ENCODE assay signal across 15 cellular contexts in genomic region chr5:34674226-34674625, GRCh38. TPM values are rescaled to one million over a fixed set of nuclear protein-coding genes. Genes with fewer than 3 reads are reported as not detected.
DNase-seq lines count a peak whose midpoint lies in the region; ATAC-seq and TF ChIP-seq lines count a peak whose summit lies in the region.
"Had no signal": no experiment of that assay in that cellular context is flagged by ENCODE, and none has a peak within 500 bp of the region (broad histone marks: within the 10 kb centered on the region; RNA-seq: fewer than 3 reads in every experiment).

No MANE protein-coding gene starts in this region.

- H4K20me1 ChIP-seq in SK-N-SH (ENCODE audit: insufficient read depth): peaks cover 19% of the 10 kb centered on the region

- H3K27me3 ChIP-seq in SK-N-SH (ENCODE audit: insufficient read depth): no peaks in the 10 kb centered on the region

- H3K4me1 ChIP-seq in SK-N-SH (ENCODE audit: control insufficient read depth in 1 of 2, insufficient read depth in 2 of 2, low read depth in 1 of 2, low read length in 1 of 2): peaks cover 0 to 29% of the 10 kb centered on the region in 2 experiments; a peak in 3 of 4 replicates

- no peaks in the 10 kb centered on the region for H3K9me3 ChIP-seq in SK-N-SH

- TF ChIP-seq EP300 in SK-N-SH (IDR thresholded peaks at IDR 0.05; ENCODE audit: borderline replicate concordance in 1 of 2, low read depth in 1 of 2, low read length in 1 of 2): peak in 1 of 2 experiments; percentile 47; a peak in 1 of 4 replicates

- H3K27me3 Mint-ChIP-seq in CD14-positive monocyte (ENCODE audit: low read depth in 3 of 3): peaks cover 2 to 5% (median 3%) of the 10 kb centered on the region in 3 donors

- H3K9me2 ChIP-seq in SK-N-SH: no peaks in the 10 kb centered on the region

- H3K9me3 Mint-ChIP-seq in CD14-positive monocyte: no peaks in the 10 kb centered on the region
- H3K9me3 Mint-ChIP-seq: CD4-positive, alpha-beta T cell; natural killer cell treated with Interleukin-12 subunit alpha and Interleukin-12 subunit beta and Interleukin-15 and Interleukin-18, amount 100 ng/mL, for 72 hours had no signal

- TF ChIP-seq CTCF in SK-N-SH (IDR thresholded peaks at IDR 0.05): no peak
- TF ChIP-seq CTCF in retinal pigment epithelial cell (conservative IDR thresholded peaks at IDR 0.05; ENCODE audit: low read depth, low read length): no peak
- TF ChIP-seq CTCF in CD14-positive monocyte (IDR thresholded peaks at IDR 0.05): no peak

- peaks cover 96% of the 10 kb centered on the region for H3K79me2 ChIP-seq in SK-N-SH (ENCODE audit: insufficient read depth)

- H2AFZ ChIP-seq in SK-N-SH (ENCODE audit: low read depth): no peak overlapping the region

- 10% methylated on average over 4 of the region's 4 CpGs for WGBS in SK-N-SH (ENCODE audit: low lambda C conversion rate)

- no peak overlapping the region for H3K27ac Mint-ChIP-seq in CD14-positive monocyte
- H3K27ac Mint-ChIP-seq: activated CD4-positive, alpha-beta T cell treated with anti-CD3 and anti-CD28 coated beads for 36 hours; CD4-positive, alpha-beta T cell; natural killer cell treated with Interleukin-12 subunit alpha and Interleukin-12 subunit beta and Interleukin-15 and Interleukin-18, amount 100 ng/mL, for 72 hours had no signal

- H3K4me3 ChIP-seq in SK-N-SH (ENCODE audit: low read depth in 2 of 2, low read length in 1 of 2) (no peak overlapping the region), retinal pigment epithelial cell (ENCODE audit: low read length) (no peak overlapping the region)

- no peaks in the 10 kb centered on the region for H3K36me3 Mint-ChIP-seq in CD14-positive monocyte
- H3K36me3 Mint-ChIP-seq: natural killer cell treated with Interleukin-12 subunit alpha and Interleukin-12 subunit beta and Interleukin-15 and Interleukin-18, amount 100 ng/mL, for 72 hours had no signal

- H3K27ac ChIP-seq in SK-N-SH (ENCODE audit: low read depth in 2 of 2, low read length in 1 of 2): peak overlapping the region; percentile 23 to 94; a peak in 3 of 4 replicates

- intact Hi-C loops in CD14-positive monocyte (cut with micrococcal nuclease): no loop called here

- POLR2A ChIA-PET in SK-N-SH (lab: Yijun Ruan, JAX): no interaction called here

- no peaks in the 10 kb centered on the region for H3K4me1 Mint-ChIP-seq in CD14-positive monocyte

- peaks cover 44% of the 10 kb centered on the region for H3F3A ChIP-seq in SK-N-SH (replicated peaks; ENCODE audit: insufficient read depth)

- H3K9ac ChIP-seq in SK-N-SH: peak overlapping the region; percentile 68

- H3K4me3 Mint-ChIP-seq in CD14-positive monocyte: no peak overlapping the region
- H3K4me3 Mint-ChIP-seq: activated CD4-positive, alpha-beta T cell treated with anti-CD3 and anti-CD28 coated beads for 36 hours; CD4-positive, alpha-beta T cell; natural killer cell treated with Interleukin-12 subunit alpha and Interleukin-12 subunit beta and Interleukin-15 and Interleukin-18, amount 100 ng/mL, for 72 hours had no signal

- no peak for ATAC-seq in activated CD4-positive, CD25-positive, alpha-beta regulatory T cell treated with anti-CD3 and anti-CD28 coated beads, Interleukin-2, amount 50 U/mL, for 24 hours
- ATAC-seq: activated CD4-positive, alpha-beta T cell treated with anti-CD3 and anti-CD28 coated beads for 36 hours; natural killer cell treated with Interleukin-12 subunit alpha and Interleukin-12 subunit beta and Interleukin-15 and Interleukin-18, amount 100 ng/mL, for 72 hours; stimulated activated naive CD8-positive, alpha-beta T cell treated with anti-CD3 and anti-CD28 coated beads, Interleukin-15, Interleukin-2, amounts not matched to agents 100 U/mL and 50 U/mL, for 24 hours had no signal

- DNase-seq in AG20443 (ENCODE audit: low spot score): peak; percentile 73
- no peak for DNase-seq in SK-N-SH
- peak; percentile 91 for DNase-seq in fibroblast of gingiva (ENCODE audit: low read depth)
- DNase-seq in retinal pigment epithelial cell (ENCODE audit: low read depth): peak; percentile 76
- DNase-seq in CD14-positive monocyte (ENCODE audit: low spot score): no peak
- no peak for DNase-seq in NCI-H82 treated with DMSO at 0.1 percent for 48 hours (lab: John Stamatoyannopoulos, UW; ENCODE audit: unreplicated experiment)
- no peak for DNase-seq in DMS79 (lab: John Stamatoyannopoulos, UW)
- DNase-seq: activated CD4-positive, alpha-beta T cell treated with anti-CD3 and anti-CD28 coated beads for 36 hours; activated naive CD4-positive, alpha-beta T cell; CD4-positive, alpha-beta T cell; Kasumi-1; NCI-H446 treated with DMSO at 0.1 percent for 48 hours; stimulated activated naive CD8-positive, alpha-beta T cell treated with anti-CD3 and anti-CD28 coated beads, Interleukin-15, Interleukin-2, amounts not matched to agents 100 U/mL and 50 U/mL, for 24 hours had no signal

- TF ChIP-seq RAD21 in SK-N-SH (IDR thresholded peaks at IDR 0.05; ENCODE audit: low read length): no peak

- peak overlapping the region; percentile 72 for H3K4me2 ChIP-seq in SK-N-SH

- CTCF ChIA-PET in SK-N-SH (lab: Yijun Ruan, JAX): no interaction called here

- peaks cover 0 to 9% of the 10 kb centered on the region in 2 experiments for H3K36me3 ChIP-seq in SK-N-SH (replicated peaks in 1 of 2; ENCODE audit: control insufficient read depth in 1 of 2, insufficient read depth in 2 of 2, low read length in 1 of 2)

TF ChIP-seq in SK-N-SH, 30 proteins besides CTCF, POLR2A, EP300 and RAD21 (continues in another document):
- no peak for TF ChIP-seq GATA2 (CRISPR knock-in tag; IDR thresholded peaks at IDR 0.05)
- TF ChIP-seq IRF3 (IDR thresholded peaks at IDR 0.05; ENCODE audit: low read depth, low read length): no peak
- no peak for TF ChIP-seq FOXJ3 (CRISPR knock-in tag; IDR thresholded peaks at IDR 0.05)
- no peak for TF ChIP-seq FOXM1 (IDR thresholded peaks at IDR 0.05; ENCODE audit: low read depth)
- no peak for TF ChIP-seq SMC3 (IDR thresholded peaks at IDR 0.05; ENCODE audit: low read depth, low read length)
- TF ChIP-seq YY1 (IDR thresholded peaks at IDR 0.05; ENCODE audit: low read depth): no peak
- peak; percentile 41 for TF ChIP-seq JUND (IDR thresholded peaks at IDR 0.05)
- peak; percentile 43; the same call in 1 of the 2 replicates for TF ChIP-seq NFIC (IDR thresholded peaks at IDR 0.05; ENCODE audit: borderline replicate concordance)
- no peak for TF ChIP-seq NRF1 (IDR thresholded peaks at IDR 0.05; ENCODE audit: low read depth, low read length)
- TF ChIP-seq TCF12 (IDR thresholded peaks at IDR 0.05): peak; percentile 37; the same call in 1 of the 2 replicates
- no peak for TF ChIP-seq GABPA (IDR thresholded peaks at IDR 0.05; ENCODE audit: low read depth)
- peak; percentile 27; the same call in 1 of the 2 replicates for TF ChIP-seq POLR2AphosphoS5 (IDR thresholded peaks at IDR 0.05; ENCODE audit: low read depth, low read length)
- TF ChIP-seq MEF2A (IDR thresholded peaks at IDR 0.05; ENCODE audit: borderline replicate concordance, low read depth): peak; percentile 91
- TF ChIP-seq EZH2phosphoT487 (IDR thresholded peaks at IDR 0.05; ENCODE audit: borderline replicate concordance, low read depth): no peak
- peak; percentile 57 for TF ChIP-seq PBX3 (IDR thresholded peaks at IDR 0.05)
- peak; percentile 52; the same call in 1 of the 2 replicates for TF ChIP-seq TEAD4 (IDR thresholded peaks at IDR 0.05; ENCODE audit: borderline replicate concordance, insufficient read depth)
- TF ChIP-seq ELF1 (IDR thresholded peaks at IDR 0.05): no peak
- no peak for TF ChIP-seq RCOR1 (IDR thresholded peaks at IDR 0.05; ENCODE audit: low read length)
- TF ChIP-seq MAX (IDR thresholded peaks at IDR 0.05; ENCODE audit: low read depth): no peak
- no peak for TF ChIP-seq RXRA (IDR thresholded peaks at IDR 0.05; ENCODE audit: borderline replicate concordance, low read depth)
- peak; percentile 55 for TF ChIP-seq FOSL2 (IDR thresholded peaks at IDR 0.05; ENCODE audit: borderline replicate concordance, low read depth)

RNA-seq across cellular contexts. Expression of gene RAI14, which starts 18.1 kb away (rescaled TPM):
- 53.2 and 59.5 TPM in 2 replicates for polyA plus RNA-seq in SK-N-SH (2012; rRNA removed)
- 59.7 and 67.7 TPM in 2 replicates for polyA plus RNA-seq in SK-N-SH (2012; cell fraction: cytosol; rRNA removed)
- 61.9 and 72.1 TPM in 2 replicates for polyA plus RNA-seq in SK-N-SH (2012; cell fraction: nucleus; rRNA removed)
- not detected for polyA plus RNA-seq in CD14-positive monocyte

Comparison
In these comparisons a context has a peak if more than half of its experiments do, and no peak if none do; other contexts are left out.
1. DNase-seq: peak in AG20443 (single experiment), fibroblast of gingiva (single experiment) and retinal pigment epithelial cell (single experiment); none in SK-N-SH (single experiment), CD14-positive monocyte (single experiment), NCI-H82 treated with DMSO at 0.1 percent for 48 hours (single experiment) and DMS79 (single experiment).
2. RNA of gene RAI14, which starts 18.1 kb away (polyA plus RNA-seq): 53.2 to 72.1 TPM in SK-N-SH; not detected in CD14-positive monocyte; every median in the first group is over 10 times any median in the second.